In the genomic region with DNA sequence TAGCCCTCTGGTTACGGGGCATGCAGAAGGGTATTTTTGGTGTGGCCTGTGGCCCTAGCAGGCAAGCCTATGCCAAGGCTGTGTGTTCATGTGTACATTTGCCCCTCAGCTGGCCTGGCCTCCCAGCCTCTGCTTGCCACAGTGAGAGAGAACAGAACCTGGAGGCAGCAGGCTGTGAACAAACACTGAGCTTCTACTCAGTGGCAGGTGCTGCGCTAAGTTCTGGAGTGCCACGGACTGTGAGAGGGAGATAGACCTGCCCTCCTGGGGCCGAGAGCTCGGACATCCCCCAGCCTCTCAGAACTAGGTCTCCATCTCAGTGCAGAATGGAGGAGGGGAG, we compare ENCODE assay signal across 27 cellular contexts. TPM values are rescaled to one million over a fixed set of nuclear protein-coding genes. Genes with fewer than 3 reads are reported as not detected.
"Had no signal": no experiment of that assay in that cellular context is flagged by ENCODE, and none has a peak within 500 bp of the region (broad histone marks: within the 10 kb centered on the region; RNA-seq: fewer than 3 reads in every experiment).

No MANE protein-coding gene starts in this region.

- H3K4me3 Mint-ChIP-seq: naive thymus-derived CD8-positive, alpha-beta T cell; neural progenitor cell; type B pancreatic cell had no signal

- H3K4me1 ChIP-seq: heart left ventricle, pancreas, suprapubic skin, thyroid gland had no signal

- H3K9ac ChIP-seq: neural progenitor cell had no signal

- DNase-seq: effector CD4-positive, alpha-beta T cell; heart left ventricle; hypothalamus; mucosa of descending colon; naive thymus-derived CD8-positive, alpha-beta T cell; nucleus accumbens; pancreas; right cardiac atrium; stimulated activated CD4-positive, alpha-beta T cell treated with anti-CD3 and anti-CD28 coated beads, Interleukin-2, amount 100 ng/mL, for 48 hours; stimulated activated naive CD8-positive, alpha-beta T cell treated with anti-CD3 and anti-CD28 coated beads, Interleukin-15, Interleukin-2, amounts not matched to agents 100 U/mL and 50 U/mL, for 24 hours; thyroid gland had no signal

- H3K4me2 ChIP-seq: neural progenitor cell, smooth muscle cell had no signal

- H3K9me3 ChIP-seq: mucosa of descending colon, pancreas, suprapubic skin, thyroid gland had no signal

- FAIRE-seq: frontal cortex, islet of Langerhans, pancreas, urothelium cell line had no signal

- H3K4me1 Mint-ChIP-seq: naive thymus-derived CD8-positive, alpha-beta T cell; neural progenitor cell had no signal

- ATAC-seq: heart left ventricle; left lobe of liver; mucosa of descending colon; naive thymus-derived CD8-positive, alpha-beta T cell; pancreas; right cardiac atrium had no signal

- H3K9me3 Mint-ChIP-seq: neural progenitor cell, type B pancreatic cell had no signal

- H3K4me3 ChIP-seq: coronary artery, heart left ventricle, mucosa of descending colon, neural progenitor cell, pancreas, smooth muscle cell, suprapubic skin, thyroid gland had no signal

- H3K36me3 ChIP-seq: heart left ventricle, neural progenitor cell, pancreas, suprapubic skin, thyroid gland had no signal

- H3K27ac ChIP-seq: coronary artery, heart left ventricle, neural progenitor cell, pancreas, suprapubic skin, thyroid gland had no signal

- H3K27ac Mint-ChIP-seq: naive thymus-derived CD8-positive, alpha-beta T cell; progenitor cell of endocrine pancreas; type B pancreatic cell had no signal

- H2AFZ ChIP-seq: neural progenitor cell had no signal

- H3K36me3 Mint-ChIP-seq: naive thymus-derived CD8-positive, alpha-beta T cell; neural progenitor cell; type B pancreatic cell had no signal

- H3K27me3 ChIP-seq: heart left ventricle, neural progenitor cell, pancreas, suprapubic skin, thyroid gland had no signal

RNA-seq across cellular contexts. Expression of gene SMIM23, which starts 8.2 kb away (rescaled TPM):
- total RNA-seq: dermis microvascular lymphatic vessel endothelial cell; fibroblast of lung; frontal cortex; glomerular endothelial cell; heart left ventricle; left lobe of liver; lower leg skin; mammary epithelial cell; mucosa of descending colon; naive thymus-derived CD8-positive, alpha-beta T cell; pancreas; progenitor cell of endocrine pancreas; right cardiac atrium; smooth muscle cell; suprapubic skin; thyroid gland had no signal
- polyA plus RNA-seq: esophagus; fibroblast of lung; heart left ventricle; mammary epithelial cell; naive thymus-derived CD8-positive, alpha-beta T cell; pancreas; right cardiac atrium; smooth muscle cell had no signal
